10 cellular contexts compared by ENCODE assay signal in the genomic region with DNA sequence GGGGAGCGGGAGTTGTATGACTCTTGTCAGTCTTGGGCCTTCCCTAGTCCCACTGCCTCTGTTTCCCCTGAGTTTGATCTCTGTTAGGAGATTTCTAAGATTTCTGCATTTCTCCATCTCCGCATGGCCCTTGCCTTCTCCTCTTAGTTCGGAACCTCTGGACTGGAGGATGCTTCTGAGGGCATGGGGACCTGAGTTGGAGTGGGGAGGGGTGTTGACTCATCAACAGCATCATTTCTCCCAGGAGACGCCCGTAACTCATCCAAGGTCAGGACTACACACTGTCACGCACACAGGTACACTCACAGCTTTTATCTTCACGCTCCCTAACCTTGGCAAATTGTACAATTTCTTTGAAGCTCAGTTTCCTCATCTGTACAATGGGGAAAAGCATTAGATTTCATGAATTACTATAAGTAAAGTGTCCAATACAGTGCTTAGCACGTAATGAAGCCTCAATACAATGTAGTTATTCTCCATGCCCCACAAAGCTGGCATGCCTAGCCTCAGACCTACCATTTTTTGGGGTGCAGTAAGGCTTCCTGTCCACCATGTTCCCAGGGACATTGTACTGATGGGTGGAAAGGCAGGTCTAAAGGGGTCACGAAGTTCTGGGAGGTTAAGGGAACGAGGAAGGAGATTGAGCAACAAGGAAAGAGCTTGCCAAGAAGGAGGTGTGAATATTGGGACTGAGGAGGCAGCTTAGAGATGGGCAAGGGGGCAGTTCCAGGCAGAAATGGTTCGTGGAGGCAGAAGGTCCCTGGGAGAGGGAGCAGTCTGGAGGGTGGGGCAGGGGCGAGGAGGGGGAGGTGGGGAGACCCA. TPM values are rescaled to one million over a fixed set of nuclear protein-coding genes. Genes with fewer than 3 reads are reported as not detected.
A peak's percentile ranks its signal among the peaks of the same experiment; 100 is the strongest.
DNase-seq lines count a peak whose midpoint lies in the region; ATAC-seq, FAIRE-seq and TF ChIP-seq lines count a peak whose summit lies in the region.
"Had no signal": no experiment of that assay in that cellular context is flagged by ENCODE, and none has a peak within 500 bp of the region (broad histone marks: within the 10 kb centered on the region; RNA-seq: fewer than 3 reads in every experiment).

No MANE protein-coding gene starts in this region.

- in situ Hi-C loops in K562 (cut with MboI): no loop called here

- TF ChIP-seq RAD21 in K562 (CRISPR knock-in tag; conservative IDR thresholded peaks at IDR 0.05 in 1 of 2, IDR thresholded peaks at IDR 0.05 in 1 of 2): no peak

- no peak overlapping the region for H3K27ac ChIP-seq in K562 (ENCODE audit: extremely low read depth, low read depth, low read length)
- H3K27ac ChIP-seq in pancreas: no peak overlapping the region

- CTCF ChIA-PET in K562 (lab: Yijun Ruan, JAX; ENCODE audit: low intra/inter-chr PET ratio) (interaction anchor here (0.7 kb wide), 1 partner anchor 20 kb away, joined by 3 read pairs; no protein-coding TSS in a partner anchor), Caco-2 (lab: Charles Lee) (interaction anchor here (0.8 to 1.9 kb wide), 3 partner anchors 9 to 19 kb away, joined by 3 to 9 read pairs (median 6); a partner anchor contains a TSS)

- 0 out of 2 replicates have a peak, but pooled peaks have one; percentile 13 for TF ChIP-seq POLR2A in K562 (conservative IDR thresholded peaks at IDR 0.05)

- FAIRE-seq in K562 (lab: Jason Lieb, UNC) (no peak), pancreas (lab: Jason Lieb, UNC) (no peak)

- H3K9me1 ChIP-seq in K562 (ENCODE audit: control insufficient read depth, insufficient read depth, low read length): no peaks in the 10 kb centered on the region

- peak overlapping the region; percentile 96 for H3K4me3 Mint-ChIP-seq in stimulated activated naive CD8-positive, alpha-beta T cell treated with anti-CD3 and anti-CD28 coated beads, Interleukin-15, Interleukin-2, amounts not matched to agents 100 ng/mL and 50 ng/mL, for 24 hours
- peak overlapping the region; percentile 67 for H3K4me3 Mint-ChIP-seq in nephron progenitor cell
- no peak overlapping the region for H3K4me3 Mint-ChIP-seq in Caco-2 (ENCODE audit: unreplicated experiment)

- H3K36me3 Mint-ChIP-seq in stimulated activated naive CD8-positive, alpha-beta T cell treated with anti-CD3 and anti-CD28 coated beads, Interleukin-15, Interleukin-2, amounts not matched to agents 100 ng/mL and 50 ng/mL, for 24 hours (ENCODE audit: low read depth): peaks cover 43% of the 10 kb centered on the region
- H3K36me3 Mint-ChIP-seq in nephron progenitor cell (ENCODE audit: low read depth) (peaks cover 34% of the 10 kb centered on the region), Caco-2 (ENCODE audit: insufficient read depth, unreplicated experiment) (peaks cover 12% of the 10 kb centered on the region)

- H3K9me3 ChIP-seq in K562 (replicated peaks; ENCODE audit: control insufficient read depth, insufficient read depth, low read depth, low read length) (no peaks in the 10 kb centered on the region), pancreas (no peaks in the 10 kb centered on the region), Caco-2 (no peaks in the 10 kb centered on the region)

- H3K27me3 Mint-ChIP-seq in stimulated activated naive CD8-positive, alpha-beta T cell treated with anti-CD3 and anti-CD28 coated beads, Interleukin-15, Interleukin-2, amounts not matched to agents 100 ng/mL and 50 ng/mL, for 24 hours: peaks cover 28% of the 10 kb centered on the region
- H3K27me3 Mint-ChIP-seq in nephron progenitor cell (ENCODE audit: low read depth, poor library complexity): peaks cover 12% of the 10 kb centered on the region
- no peaks in the 10 kb centered on the region for H3K27me3 Mint-ChIP-seq in Caco-2 (ENCODE audit: insufficient read depth, unreplicated experiment)

- H3K36me3 ChIP-seq in K562 (ENCODE audit: control insufficient read depth, insufficient read depth, low read length): peaks cover 32% of the 10 kb centered on the region; the same call in 2 of the 3 replicates
- no peaks in the 10 kb centered on the region for H3K36me3 ChIP-seq in pancreas
- H3K36me3 ChIP-seq in Caco-2 (ENCODE audit: control insufficient read depth, insufficient read depth, low read length): peaks cover 10% of the 10 kb centered on the region; the same call in 1 of the 2 replicates

- H3K27ac Mint-ChIP-seq in stimulated activated naive CD8-positive, alpha-beta T cell treated with anti-CD3 and anti-CD28 coated beads, Interleukin-15, Interleukin-2, amounts not matched to agents 100 ng/mL and 50 ng/mL, for 24 hours: peak overlapping the region; percentile 93
- H3K27ac Mint-ChIP-seq in nephron progenitor cell: peak overlapping the region; percentile 90
- H3K27ac Mint-ChIP-seq in Caco-2 (ENCODE audit: unreplicated experiment): no peak overlapping the region
- H3K27ac Mint-ChIP-seq: naive B cell had no signal

- POLR2A ChIA-PET in K562 (lab: Yijun Ruan, JAX): interaction anchor here (0.6 to 1.3 kb wide), 3 partner anchors 10 to 40 kb away, joined by 3 to 5 read pairs (median 4); no protein-coding TSS in a partner anchor
- POLR2A ChIA-PET in Caco-2 (lab: Charles Lee): no interaction called here

- no peaks in the 10 kb centered on the region for H4K20me1 ChIP-seq in K562 (replicated peaks; ENCODE audit: control insufficient read depth, insufficient read depth, low read length)

- TF ChIP-seq EP300 in K562 (IDR thresholded peaks at IDR 0.05; ENCODE audit: low read length): no peak

- BruUV-seq in K562 (replicated peaks; lab: Mats Ljungman, UMichigan) (no TSS peak), Caco-2 (replicated peaks; lab: Mats Ljungman, UMichigan) (no TSS peak)

- no peak for ATAC-seq in stimulated activated naive CD8-positive, alpha-beta T cell treated with anti-CD3 and anti-CD28 coated beads, Interleukin-15, Interleukin-2, amounts not matched to agents 100 U/mL and 50 U/mL, for 24 hours
- no peak for ATAC-seq in K562
- no peak for ATAC-seq in HG02970 (IDR thresholded peaks at IDR 0.05; ENCODE audit: low FRiP score, unreplicated experiment)
- no peak for ATAC-seq in pancreas

- intact Hi-C loops in K562 (cut with micrococcal nuclease): no loop called here
- intact Hi-C loops in pancreas (cut with DNase I): no loop called here
- intact Hi-C loops in Caco-2 (cut with micrococcal nuclease; ENCODE audit: unreplicated experiment): no loop called here

- DNase-seq in stimulated activated naive CD8-positive, alpha-beta T cell treated with anti-CD3 and anti-CD28 coated beads, Interleukin-15, Interleukin-2, amounts not matched to agents 100 U/mL and 50 U/mL, for 24 hours: no peak
- DNase-seq in K562 (ENCODE audit: extremely low read depth in 1 of 4, low spot score in 3 of 4) (no peak), nephron progenitor cell (no peak), dermis blood vessel endothelial cell (no peak), pancreas (no peak), Caco-2 (no peak)
- DNase-seq: naive B cell had no signal

- H3K27me3 ChIP-seq in K562 (ENCODE audit: control insufficient read depth in 2 of 2, insufficient read depth in 2 of 2, low read length in 2 of 2): no peaks in the 10 kb centered on the region; a peak in 1 of 5 replicates
- H3K27me3 ChIP-seq in pancreas: no peaks in the 10 kb centered on the region
- no peaks in the 10 kb centered on the region for H3K27me3 ChIP-seq in Caco-2 (replicated peaks; ENCODE audit: control insufficient read depth, insufficient read depth, low read length)

- H3K4me2 ChIP-seq in K562 (ENCODE audit: insufficient read depth, low read length): no peak overlapping the region

- no peak overlapping the region for H2AFZ ChIP-seq in K562 (ENCODE audit: low read depth, low read length)

- peaks cover 78% of the 10 kb centered on the region for H3K4me1 Mint-ChIP-seq in stimulated activated naive CD8-positive, alpha-beta T cell treated with anti-CD3 and anti-CD28 coated beads, Interleukin-15, Interleukin-2, amounts not matched to agents 100 ng/mL and 50 ng/mL, for 24 hours (ENCODE audit: low read depth)
- H3K4me1 Mint-ChIP-seq in nephron progenitor cell (peaks cover 74% of the 10 kb centered on the region), Caco-2 (ENCODE audit: low read depth, unreplicated experiment) (peaks cover 47% of the 10 kb centered on the region)

- H3K4me1 ChIP-seq in K562 (replicated peaks in 1 of 2; ENCODE audit: control insufficient read depth in 2 of 2, insufficient read depth in 2 of 2, low read length in 2 of 2) (peaks cover 10 to 34% of the 10 kb centered on the region in 2 experiments; a peak in 4 of 5 replicates), pancreas (peaks cover 0 to 9% (median 0%) of the 10 kb centered on the region in 3 donors), Caco-2 (peaks cover 30% of the 10 kb centered on the region)

- no peaks in the 10 kb centered on the region for H3K9me3 Mint-ChIP-seq in stimulated activated naive CD8-positive, alpha-beta T cell treated with anti-CD3 and anti-CD28 coated beads, Interleukin-15, Interleukin-2, amounts not matched to agents 100 ng/mL and 50 ng/mL, for 24 hours
- H3K9me3 Mint-ChIP-seq in nephron progenitor cell (no peaks in the 10 kb centered on the region), Caco-2 (ENCODE audit: unreplicated experiment) (no peaks in the 10 kb centered on the region)

- H3K9ac ChIP-seq in K562 (ENCODE audit: insufficient read depth in 1 of 2, low read depth in 2 of 2, low read length in 2 of 2): no peak overlapping the region

- H3K4me3 ChIP-seq in K562 (no peak overlapping the region), pancreas (no peak overlapping the region), Caco-2 (ENCODE audit: low read depth, low read length) (no peak overlapping the region)

- TF ChIP-seq CTCF in K562 (IDR thresholded peaks at IDR 0.05 in 2 of 3, conservative IDR thresholded peaks at IDR 0.05 in 1 of 3; ENCODE audit: insufficient read depth in 2 of 3, low read depth in 1 of 3, low read length in 3 of 3): no peak
- no peak for TF ChIP-seq CTCF in nephron progenitor cell (IDR thresholded peaks at IDR 0.05)
- TF ChIP-seq CTCF in pancreas (IDR thresholded peaks at IDR 0.05): no peak
- TF ChIP-seq CTCF in Caco-2 (IDR thresholded peaks at IDR 0.05; ENCODE audit: insufficient read depth in 1 of 2, low read depth in 1 of 2, low read length in 1 of 2, severe bottlenecking in 1 of 2, unreplicated experiment in 1 of 2): no peak

- H3K79me2 ChIP-seq in K562 (ENCODE audit: control insufficient read depth, insufficient read depth, low read length): peaks cover 27% of the 10 kb centered on the region

- 66% methylated on average over 11 of the region's 12 CpGs for WGBS in K562 (ENCODE audit: insufficient coverage, low coverage, missing lambda C conversion rate)
- WGBS in pancreas, 2 donors: 72 to 79% methylated on average over 12 of the region's 12 CpGs

RNA-seq across cellular contexts. Expression of a gene that starts 0.6 kb away (rescaled TPM):
- total RNA-seq in K562 (2011; cell fraction: chromatin; rRNA removed; ENCODE audit: low replicate concordance): 0.97 and 5.8 TPM in 2 replicates
- total RNA-seq in K562 (2011; cell fraction: nucleolus; rRNA removed): 2.1 and 2.2 TPM in 2 replicates
- total RNA-seq in K562 (2011; cell fraction: nucleoplasm; rRNA removed): 2.3 and 2.7 TPM in 2 replicates
- 0.09 TPM in 1 of 2 replicates, not detected in the other for total RNA-seq in K562 (2014; rRNA removed)
- total RNA-seq in K562 (2014; rRNA removed; fragmentation: Illumina TruSeq; extraction: Trizol): 0.22 TPM in 1 of 2 replicates, not detected in the other
- total RNA-seq in K562 (2015; rRNA removed; fragmentation: Illumina TruSeq; extraction: Trizol): 0.08 and 0.18 TPM in 2 replicates
- 0.60 and 0.66 TPM in 2 replicates for total RNA-seq in K562 (2021)
- 0.10 and 0.19 TPM in 2 replicates for polyA plus RNA-seq in K562 (2011; rRNA removed)
- 0.06 and 0.07 TPM in 2 replicates for polyA plus RNA-seq in K562 (2011; cell fraction: cytosol; rRNA removed)
- polyA plus RNA-seq in K562 (2011; cell fraction: nucleus; rRNA removed): 1.2 and 2.7 TPM in 2 replicates
- polyA plus RNA-seq in K562 (2012): 0.27 and 0.53 TPM in 2 replicates
- polyA plus RNA-seq in K562 (2014; fragmentation: Illumina TruSeq; extraction: Trizol): 0.09 and 0.22 TPM in 2 replicates
- under 1 TPM in 1 of 2 experiments, not detected in 1; 0.07 TPM for polyA plus RNA-seq in K562 (2014; fragmentation: Nextera tagmentation; extraction: Ambion mirVana)
- 0.07 and 0.74 TPM in 2 replicates for polyA plus RNA-seq in K562 (2014; rRNA removed)
- not detected in 2 replicates for polyA minus RNA-seq in K562 (2011; rRNA and poly(A)+ RNA removed)
- not detected in 2 replicates for polyA minus RNA-seq in K562 (2011; cell fraction: cytosol; rRNA and poly(A)+ RNA removed)
- polyA minus RNA-seq in K562 (2011; cell fraction: nucleus; rRNA and poly(A)+ RNA removed): 0.27 and 0.44 TPM in 2 replicates
- under 0.01 and 0.05 TPM in 2 replicates for total RNA-seq in dermis blood vessel endothelial cell
- under 1 TPM in 5 of 6 donors, not detected in 1; 0.15 to 0.32 (median 0.19) TPM for total RNA-seq in pancreas
- under 1 TPM; 0.70 to 0.91 TPM for polyA plus RNA-seq in pancreas
- total RNA-seq in Caco-2 (2022): 1.9 and 3.2 TPM in 2 replicates
- total RNA-seq: SK-MEL-5 had no signal

RNA-seq across cellular contexts. Expression of a gene that starts 5.6 kb away (rescaled TPM):
- 29.6 and 36.7 TPM in 2 replicates for total RNA-seq in K562 (2011; cell fraction: chromatin; rRNA removed; ENCODE audit: low replicate concordance)
- total RNA-seq in K562 (2011; cell fraction: nucleolus; rRNA removed): 32.1 and 32.4 TPM in 2 replicates
- total RNA-seq in K562 (2011; cell fraction: nucleoplasm; rRNA removed): 48.1 and 64.1 TPM in 2 replicates
- total RNA-seq in K562 (2014; rRNA removed): 78.5 and 91.4 TPM in 2 replicates
- 73.6 and 84.1 TPM in 2 replicates for total RNA-seq in K562 (2014; rRNA removed; fragmentation: Illumina TruSeq; extraction: Trizol)
- total RNA-seq in K562 (2015; rRNA removed; fragmentation: Illumina TruSeq; extraction: Trizol): 97.7 and 108 TPM in 2 replicates
- 277 and 287 TPM in 2 replicates for total RNA-seq in K562 (2021)
- polyA plus RNA-seq in K562 (2011; rRNA removed): 64.1 and 92.5 TPM in 2 replicates
- 255 TPM in 2 replicates for polyA plus RNA-seq in K562 (2011; cell fraction: cytosol; rRNA removed)
- polyA plus RNA-seq in K562 (2011; cell fraction: nucleus; rRNA removed): 81.6 and 109 TPM in 2 replicates
- 220 and 306 TPM in 2 replicates for polyA plus RNA-seq in K562 (2012)
- polyA plus RNA-seq in K562 (2014; fragmentation: Illumina TruSeq; extraction: Trizol): 282 and 386 TPM in 2 replicates
- 1 to 10 TPM; 5.1 to 5.2 TPM for polyA plus RNA-seq in K562 (2014; fragmentation: Nextera tagmentation; extraction: Ambion mirVana)
- polyA plus RNA-seq in K562 (2014; rRNA removed): 187 and 235 TPM in 2 replicates
- polyA minus RNA-seq in K562 (2011; rRNA and poly(A)+ RNA removed): 29.8 TPM in 2 replicates
- polyA minus RNA-seq in K562 (2011; cell fraction: cytosol; rRNA and poly(A)+ RNA removed): 52.4 and 55.3 TPM in 2 replicates
- 11.6 and 12.6 TPM in 2 replicates for polyA minus RNA-seq in K562 (2011; cell fraction: nucleus; rRNA and poly(A)+ RNA removed)
- 65.5 and 130 TPM in 2 replicates for total RNA-seq in dermis blood vessel endothelial cell
- total RNA-seq in pancreas: 100 to 1,000 TPM in 1 of 6 donors, 10 to 100 TPM in 5; 41.0 to 117 (median 58.3) TPM
- polyA plus RNA-seq in pancreas: 100 to 1,000 TPM; 128 to 276 TPM
- total RNA-seq in Caco-2 (2022): 264 and 285 TPM in 2 replicates

RNA-seq across cellular contexts. Expression of a gene that starts 17.6 kb away (rescaled TPM):
- total RNA-seq in K562 (2011; cell fraction: chromatin; rRNA removed; ENCODE audit: low replicate concordance): not detected in 2 replicates
- total RNA-seq in K562 (2011; cell fraction: nucleolus; rRNA removed): not detected in 2 replicates
- total RNA-seq in K562 (2011; cell fraction: nucleoplasm; rRNA removed): not detected in 2 replicates
- not detected in 2 replicates for total RNA-seq in K562 (2014; rRNA removed)
- total RNA-seq in K562 (2014; rRNA removed; fragmentation: Illumina TruSeq; extraction: Trizol): not detected in 2 replicates
- 0.07 and 0.08 TPM in 2 replicates for total RNA-seq in K562 (2015; rRNA removed; fragmentation: Illumina TruSeq; extraction: Trizol)
- total RNA-seq in K562 (2021): 0.27 and 0.31 TPM in 2 replicates
- 0.04 TPM in 1 of 2 replicates, not detected in the other for polyA plus RNA-seq in K562 (2011; rRNA removed)
- polyA plus RNA-seq in K562 (2011; cell fraction: cytosol; rRNA removed): 0.01 TPM in 1 of 2 replicates, not detected in the other
- polyA plus RNA-seq in K562 (2011; cell fraction: nucleus; rRNA removed): 0.06 TPM in 1 of 2 replicates, not detected in the other
- 0.22 and 0.29 TPM in 2 replicates for polyA plus RNA-seq in K562 (2012)
- 0.06 and 0.10 TPM in 2 replicates for polyA plus RNA-seq in K562 (2014; fragmentation: Illumina TruSeq; extraction: Trizol)
- under 1 TPM in 1 of 2 experiments, not detected in 1; 0.06 TPM for polyA plus RNA-seq in K562 (2014; fragmentation: Nextera tagmentation; extraction: Ambion mirVana)
- polyA plus RNA-seq in K562 (2014; rRNA removed): 0.11 TPM in 1 of 2 replicates, not detected in the other
- polyA minus RNA-seq in K562 (2011; rRNA and poly(A)+ RNA removed): not detected in 2 replicates
- not detected in 2 replicates for polyA minus RNA-seq in K562 (2011; cell fraction: cytosol; rRNA and poly(A)+ RNA removed)
- not detected in 2 replicates for polyA minus RNA-seq in K562 (2011; cell fraction: nucleus; rRNA and poly(A)+ RNA removed)
- total RNA-seq in dermis blood vessel endothelial cell: not detected in 2 replicates
- 10 to 100 TPM in 1 of 6 donors, 1 to 10 TPM in 5; 1.2 to 19.9 (median 4.0) TPM for total RNA-seq in pancreas
- 1 to 10 TPM; 1.2 to 2.0 TPM for polyA plus RNA-seq in pancreas
- not detected in 2 replicates for total RNA-seq in Caco-2 (2022)

RNA-seq across cellular contexts. Expression of a gene that starts 18.8 kb away (rescaled TPM):
- total RNA-seq in K562 (2011; cell fraction: chromatin; rRNA removed; ENCODE audit: low replicate concordance): 108 and 217 TPM in 2 replicates
- total RNA-seq in K562 (2011; cell fraction: nucleolus; rRNA removed): 142 and 144 TPM in 2 replicates
- 131 and 132 TPM in 2 replicates for total RNA-seq in K562 (2011; cell fraction: nucleoplasm; rRNA removed)
- 146 and 161 TPM in 2 replicates for total RNA-seq in K562 (2014; rRNA removed)
- 58.3 and 60.3 TPM in 2 replicates for total RNA-seq in K562 (2014; rRNA removed; fragmentation: Illumina TruSeq; extraction: Trizol)
- total RNA-seq in K562 (2015; rRNA removed; fragmentation: Illumina TruSeq; extraction: Trizol): 94.6 and 99.2 TPM in 2 replicates
- total RNA-seq in K562 (2021): 149 and 167 TPM in 2 replicates
- polyA plus RNA-seq in K562 (2011; rRNA removed): 190 and 209 TPM in 2 replicates
- 349 and 372 TPM in 2 replicates for polyA plus RNA-seq in K562 (2011; cell fraction: cytosol; rRNA removed)
- 190 and 315 TPM in 2 replicates for polyA plus RNA-seq in K562 (2011; cell fraction: nucleus; rRNA removed)
- 145 and 148 TPM in 2 replicates for polyA plus RNA-seq in K562 (2012)
- polyA plus RNA-seq in K562 (2014; fragmentation: Illumina TruSeq; extraction: Trizol): 138 and 139 TPM in 2 replicates
- 10 to 100 TPM; 11.4 to 15.6 TPM for polyA plus RNA-seq in K562 (2014; fragmentation: Nextera tagmentation; extraction: Ambion mirVana)
- 186 and 187 TPM in 2 replicates for polyA plus RNA-seq in K562 (2014; rRNA removed)
- 133 and 137 TPM in 2 replicates for polyA minus RNA-seq in K562 (2011; rRNA and poly(A)+ RNA removed)
- 56.6 and 66.3 TPM in 2 replicates for polyA minus RNA-seq in K562 (2011; cell fraction: cytosol; rRNA and poly(A)+ RNA removed)
- 49.0 and 76.3 TPM in 2 replicates for polyA minus RNA-seq in K562 (2011; cell fraction: nucleus; rRNA and poly(A)+ RNA removed)
- 107 and 161 TPM in 2 replicates for total RNA-seq in dermis blood vessel endothelial cell
- 10 to 100 TPM; 38.5 to 63.0 (median 54.0) TPM for total RNA-seq in pancreas
- polyA plus RNA-seq in pancreas: 100 to 1,000 TPM in 1 of 2 donors, 10 to 100 TPM in 1; 74.7 to 111 TPM
- 303 and 309 TPM in 2 replicates for total RNA-seq in Caco-2 (2022)

RNA-seq across cellular contexts. Expression of a gene that starts 47.9 kb away (rescaled TPM):
- 14.3 and 23.0 TPM in 2 replicates for total RNA-seq in K562 (2011; cell fraction: chromatin; rRNA removed; ENCODE audit: low replicate concordance)
- total RNA-seq in K562 (2011; cell fraction: nucleolus; rRNA removed): 18.7 and 22.1 TPM in 2 replicates
- total RNA-seq in K562 (2011; cell fraction: nucleoplasm; rRNA removed): 16.9 and 19.5 TPM in 2 replicates
- total RNA-seq in K562 (2014; rRNA removed): 24.2 and 26.9 TPM in 2 replicates
- total RNA-seq in K562 (2014; rRNA removed; fragmentation: Illumina TruSeq; extraction: Trizol): 13.2 and 13.4 TPM in 2 replicates
- total RNA-seq in K562 (2015; rRNA removed; fragmentation: Illumina TruSeq; extraction: Trizol): 20.6 and 25.0 TPM in 2 replicates
- total RNA-seq in K562 (2021): 22.5 and 23.4 TPM in 2 replicates
- 35.4 and 45.2 TPM in 2 replicates for polyA plus RNA-seq in K562 (2011; rRNA removed)
- 44.0 and 49.7 TPM in 2 replicates for polyA plus RNA-seq in K562 (2011; cell fraction: cytosol; rRNA removed)
- polyA plus RNA-seq in K562 (2011; cell fraction: nucleus; rRNA removed): 61.4 and 63.0 TPM in 2 replicates
- 29.9 and 33.9 TPM in 2 replicates for polyA plus RNA-seq in K562 (2012)
- 29.9 and 36.0 TPM in 2 replicates for polyA plus RNA-seq in K562 (2014; fragmentation: Illumina TruSeq; extraction: Trizol)
- 10 to 100 TPM; 12.7 to 24.3 TPM for polyA plus RNA-seq in K562 (2014; fragmentation: Nextera tagmentation; extraction: Ambion mirVana)
- polyA plus RNA-seq in K562 (2014; rRNA removed): 30.2 and 36.5 TPM in 2 replicates
- polyA minus RNA-seq in K562 (2011; rRNA and poly(A)+ RNA removed): 9.8 and 11.4 TPM in 2 replicates
- polyA minus RNA-seq in K562 (2011; cell fraction: cytosol; rRNA and poly(A)+ RNA removed): 9.2 and 11.9 TPM in 2 replicates
- polyA minus RNA-seq in K562 (2011; cell fraction: nucleus; rRNA and poly(A)+ RNA removed): 6.1 and 6.9 TPM in 2 replicates
- total RNA-seq in dermis blood vessel endothelial cell: 31.7 and 41.4 TPM in 2 replicates
- 10 to 100 TPM; 14.2 to 31.0 (median 23.8) TPM for total RNA-seq in pancreas
- polyA plus RNA-seq in pancreas: 10 to 100 TPM; 29.5 to 39.6 TPM
- 56.8 and 61.9 TPM in 2 replicates for total RNA-seq in Caco-2 (2022)
